Comparison of ENCODE assay signal across 8 cellular contexts in genomic region chr13:49496837-49497236, GRCh38. TPM values are rescaled to one million over a fixed set of nuclear protein-coding genes. Genes with fewer than 3 reads are reported as not detected.
A peak's percentile ranks its signal among the peaks of the same experiment; 100 is the strongest.
DNase-seq lines count a peak whose midpoint lies in the region; ATAC-seq and TF ChIP-seq lines count a peak whose summit lies in the region.
"Not testable (repeated sequence)": the region's sequence is repeated elsewhere in the genome, so short reads cannot be mapped to it uniquely, and the experiment has no call there.

No MANE protein-coding gene starts in this region.

- H3K27ac ChIP-seq in Peyer's patch (peak overlapping the region; percentile 63 to 99 (median 93)), tibial nerve (peak overlapping the region in 3 of 4 donors; percentile 95 to 99 (median 96))

- H3K4me3 Mint-ChIP-seq in activated CD4-positive, alpha-beta memory T cell treated with anti-CD3 and anti-CD28 coated beads, Interleukin-2, amount 10 ng/mL, durations not matched to agents 7 days and 5 days, result peak overlapping the region; percentile 90
- peak overlapping the region; percentile 88 for H3K4me3 Mint-ChIP-seq in activated naive CD4-positive, alpha-beta T cell treated with anti-CD3 and anti-CD28 coated beads, Interleukin-2, amount 50 U/mL, for 24 hours
- peak overlapping the region; percentile 90 for H3K4me3 Mint-ChIP-seq in natural killer cell

- TF ChIP-seq POLR2A in Peyer's patch (IDR thresholded peaks at IDR 0.05); tibial nerve (IDR thresholded peaks at IDR 0.05): not testable (repeated sequence)

- TF ChIP-seq EP300 in tibial nerve (IDR thresholded peaks at IDR 0.05), result not testable (repeated sequence)

- not testable (repeated sequence) for H3K27me3 ChIP-seq in Peyer's patch, tibial nerve

- peaks cover 62% of the 10 kb centered on the region for H3K4me1 Mint-ChIP-seq in activated CD4-positive, alpha-beta memory T cell treated with anti-CD3 and anti-CD28 coated beads, Interleukin-2, amount 10 ng/mL, durations not matched to agents 7 days and 5 days
- H3K4me1 Mint-ChIP-seq in activated naive CD4-positive, alpha-beta T cell treated with anti-CD3 and anti-CD28 coated beads, Interleukin-2, amount 50 U/mL, for 24 hours, result peaks cover 61% of the 10 kb centered on the region
- H3K4me1 Mint-ChIP-seq in natural killer cell, result peaks cover 36 to 39% of the 10 kb centered on the region in 2 donors

- peak in 2 of 3 donors; percentile 8 to 14 for ATAC-seq in natural killer cell

- peak; percentile 1 for DNase-seq in EL
- not testable (repeated sequence) for DNase-seq in Peyer's patch; tibial nerve (ENCODE audit: low spot score in 2 of 2)
- DNase-seq in activated CD4-positive, alpha-beta memory T cell treated with anti-CD3 and anti-CD28 coated beads, Interleukin-2, amount 10 ng/mL, durations not matched to agents 7 days and 5 days, result peak; percentile 71
- DNase-seq in epithelial cell of esophagus (ENCODE audit: low read depth), result peak; percentile 6
- DNase-seq in natural killer cell, result peak; percentile 35
- DNase-seq in stimulated activated CD4-positive, alpha-beta T cell treated with anti-CD3 and anti-CD28 coated beads, Interleukin-4, amount 100 ng/mL, for 4 hours, result peak; percentile 16 to 79

- H3K9me3 ChIP-seq in Peyer's patch, tibial nerve: not testable (repeated sequence)

- not testable (repeated sequence) for H3K4me1 ChIP-seq in Peyer's patch
- H3K4me1 ChIP-seq in tibial nerve, result peaks cover 0 to 21% (median 0%) of the 10 kb centered on the region in 4 donors

- not testable (repeated sequence) for H3K27me3 Mint-ChIP-seq in activated CD4-positive, alpha-beta memory T cell treated with anti-CD3 and anti-CD28 coated beads, Interleukin-2, amount 10 ng/mL, durations not matched to agents 7 days and 5 days; activated naive CD4-positive, alpha-beta T cell treated with anti-CD3 and anti-CD28 coated beads, Interleukin-2, amount 50 U/mL, for 24 hours; natural killer cell (ENCODE audit: low read depth in 2 of 2)

- not testable (repeated sequence) for H3K9me3 Mint-ChIP-seq in activated CD4-positive, alpha-beta memory T cell treated with anti-CD3 and anti-CD28 coated beads, Interleukin-2, amount 10 ng/mL, durations not matched to agents 7 days and 5 days; activated naive CD4-positive, alpha-beta T cell treated with anti-CD3 and anti-CD28 coated beads, Interleukin-2, amount 50 U/mL, for 24 hours; natural killer cell

- peaks cover 75% of the 10 kb centered on the region for H3K36me3 Mint-ChIP-seq in activated CD4-positive, alpha-beta memory T cell treated with anti-CD3 and anti-CD28 coated beads, Interleukin-2, amount 10 ng/mL, durations not matched to agents 7 days and 5 days (ENCODE audit: low read depth)
- peaks cover 18% of the 10 kb centered on the region for H3K36me3 Mint-ChIP-seq in activated naive CD4-positive, alpha-beta T cell treated with anti-CD3 and anti-CD28 coated beads, Interleukin-2, amount 50 U/mL, for 24 hours
- H3K36me3 Mint-ChIP-seq in natural killer cell, result not testable (repeated sequence)

- not testable (repeated sequence) for H3K36me3 ChIP-seq in Peyer's patch, tibial nerve

- POLR2A ChIA-PET in activated CD4-positive, alpha-beta memory T cell treated with anti-CD3 and anti-CD28 coated beads, Interleukin-2, amount 10 ng/mL, durations not matched to agents 7 days and 5 days (lab: Charles Lee), result interaction anchor here (0.6 to 4.7 kb wide), 18 partner anchors 10 to 295 kb away, joined by 3 to 174 read pairs (median 6); partner anchors contain the start of genes CAB39L, EBPL, KPNA3 and RCBTB1

- CTCF ChIA-PET in activated CD4-positive, alpha-beta memory T cell treated with anti-CD3 and anti-CD28 coated beads, Interleukin-2, amount 10 ng/mL, durations not matched to agents 7 days and 5 days (lab: Charles Lee), result interaction anchor here (0.7 to 3.6 kb wide), 5 partner anchors 10 to 1932 kb away, joined by 3 to 15 read pairs (median 4); partner anchors contain the start of genes CAB39L and SETDB2

- TF ChIP-seq CTCF in Peyer's patch (IDR thresholded peaks at IDR 0.05); epithelial cell of esophagus (IDR thresholded peaks at IDR 0.05; ENCODE audit: insufficient read depth, low read depth, low read length, missing control alignments); natural killer cell (IDR thresholded peaks at IDR 0.05); tibial nerve (IDR thresholded peaks at IDR 0.05): not testable (repeated sequence)

- not testable (repeated sequence) for H3K4me3 ChIP-seq in Peyer's patch; epithelial cell of esophagus (ENCODE audit: low read length); tibial nerve

- H3K27ac Mint-ChIP-seq in activated CD4-positive, alpha-beta memory T cell treated with anti-CD3 and anti-CD28 coated beads, Interleukin-2, amount 10 ng/mL, durations not matched to agents 7 days and 5 days, result peak overlapping the region; percentile 97
- H3K27ac Mint-ChIP-seq in activated naive CD4-positive, alpha-beta T cell treated with anti-CD3 and anti-CD28 coated beads, Interleukin-2, amount 50 U/mL, for 24 hours, result peak overlapping the region; percentile 92
- H3K27ac Mint-ChIP-seq in natural killer cell, result peak overlapping the region; percentile 81 to 97

- intact Hi-C loops in natural killer cell (cut with micrococcal nuclease), result loop anchor here (5.0 kb wide), 2 partner anchors 295 to 585 kb away; partner anchors contain the start of gene KPNA3

- WGBS in tibial nerve, 2 donors, result 79 to 80% methylated on average over 11 of the region's 11 CpGs

RNA-seq across cellular contexts. Expression of gene PHF11, which starts 1.1 kb away (rescaled TPM):
- total RNA-seq in Peyer's patch (10 to 100 TPM; 26.1 to 61.9 (median 57.4) TPM), natural killer cell (100 to 1,000 TPM in 2 of 3 donors, 10 to 100 TPM in 1; 89.0 to 113 (median 111) TPM), tibial nerve (10 to 100 TPM; 25.3 to 51.4 (median 37.6) TPM)
- total RNA-seq in activated CD4-positive, alpha-beta memory T cell treated with anti-CD3 and anti-CD28 coated beads, Interleukin-2, amount 10 ng/mL, durations not matched to agents 7 days and 5 days, result 100 to 1,000 TPM; 135 to 144 TPM

RNA-seq across cellular contexts. Expression of gene SETDB2, which starts 52.8 kb away (rescaled TPM):
- total RNA-seq in Peyer's patch (10 to 100 TPM in 1 of 4 donors, 1 to 10 TPM in 3; 5.4 to 20.6 (median 8.9) TPM), natural killer cell (10 to 100 TPM; 15.8 to 17.4 (median 16.4) TPM), tibial nerve (10 to 100 TPM in 3 of 4 donors, 1 to 10 TPM in 1; 9.2 to 16.5 (median 13.0) TPM)
- total RNA-seq in activated CD4-positive, alpha-beta memory T cell treated with anti-CD3 and anti-CD28 coated beads, Interleukin-2, amount 10 ng/mL, durations not matched to agents 7 days and 5 days, result 10 to 100 TPM; 14.8 to 16.0 TPM

RNA-seq across cellular contexts. Expression of gene CAB39L, which starts 53.0 kb away (rescaled TPM):
- total RNA-seq in Peyer's patch (10 to 100 TPM in 2 of 4 donors, 1 to 10 TPM in 2; 8.3 to 28.9 (median 11.6) TPM), natural killer cell (1 to 10 TPM; 4.4 to 6.5 (median 6.0) TPM), tibial nerve (100 to 1,000 TPM in 3 of 4 donors, 10 to 100 TPM in 1; 89.4 to 152 (median 107) TPM)
- 1 to 10 TPM; 5.5 TPM for total RNA-seq in activated CD4-positive, alpha-beta memory T cell treated with anti-CD3 and anti-CD28 coated beads, Interleukin-2, amount 10 ng/mL, durations not matched to agents 7 days and 5 days
